Comparison of ENCODE assay signal across 12 cellular contexts in genomic region chr2:163800889-163801498, GRCh38.
DNase-seq lines count a peak whose midpoint lies in the region; ATAC-seq and TF ChIP-seq lines count a peak whose summit lies in the region.
"Had no signal": no experiment of that assay in that cellular context is flagged by ENCODE, and none has a peak within 500 bp of the region (broad histone marks: within the 10 kb centered on the region; RNA-seq: fewer than 3 reads in every experiment).

No MANE protein-coding gene starts in this region.

- peak; percentile 67 for DNase-seq in COLO829 (ENCODE audit: low spot score)
- peak; percentile 19 for DNase-seq in NCI-H128 (lab: John Stamatoyannopoulos, UW; ENCODE audit: unreplicated experiment)
- peak; percentile 34 for DNase-seq in brain microvascular endothelial cell
- no peak for DNase-seq in HK-2 (ENCODE audit: unreplicated experiment)
- no peak for DNase-seq in SIG-M5 (lab: John Stamatoyannopoulos, UW)
- DNase-seq in stimulated activated CD4-positive, alpha-beta T cell treated with anti-CD3 and anti-CD28 coated beads, Interleukin-12 subunit alpha, Interleukin-12 subunit beta, amount 100 ng/mL, for 4 hours: no peak
- DNase-seq: foreskin fibroblast; stimulated activated naive CD8-positive, alpha-beta T cell treated with anti-CD3 and anti-CD28 coated beads, Interleukin-15, Interleukin-2, amounts not matched to agents 100 U/mL and 50 U/mL, for 24 hours had no signal

- in situ Hi-C loops in brain microvascular endothelial cell (cut with HindIII; ENCODE audit: low pct_ligation_motif_present, low sequenced_read_pairs): no loop called here

- H3K27me3 ChIP-seq in brain microvascular endothelial cell (replicated peaks): no peaks in the 10 kb centered on the region

- no peak overlapping the region for H3K4me3 ChIP-seq in brain microvascular endothelial cell (ENCODE audit: low read depth, low read length)

- H3K36me3 Mint-ChIP-seq in nephron (ENCODE audit: low read depth): no peaks in the 10 kb centered on the region
- H3K36me3 Mint-ChIP-seq: activated naive CD4-positive, alpha-beta T cell treated with anti-CD3 and anti-CD28 coated beads, Interleukin-2, amount 50 U/mL, for 72 hours; WTC11 had no signal

- H3K4me1 Mint-ChIP-seq in nephron: peaks cover 44% of the 10 kb centered on the region
- H3K4me1 Mint-ChIP-seq: WTC11 had no signal

- H3K27me3 Mint-ChIP-seq in nephron (ENCODE audit: low read depth): peaks cover 13% of the 10 kb centered on the region

- peak overlapping the region in 1 of 3 experiments; percentile 61 for H3K4me3 Mint-ChIP-seq in nephron
- H3K4me3 Mint-ChIP-seq: WTC11 had no signal

- no peak for ATAC-seq in GM21723 (IDR thresholded peaks at IDR 0.05; ENCODE audit: unreplicated experiment)
- ATAC-seq: activated naive CD4-positive, alpha-beta T cell treated with anti-CD3 and anti-CD28 coated beads, Interleukin-2, amount 50 U/mL, for 72 hours; stimulated activated naive CD8-positive, alpha-beta T cell treated with anti-CD3 and anti-CD28 coated beads, Interleukin-15, Interleukin-2, amounts not matched to agents 100 U/mL and 50 U/mL, for 24 hours; WTC11 had no signal

- H3K36me3 ChIP-seq in brain microvascular endothelial cell (replicated peaks): no peaks in the 10 kb centered on the region

- H3K27ac Mint-ChIP-seq in nephron: peak overlapping the region; percentile 40 to 83 (median 68)
- H3K27ac Mint-ChIP-seq: activated naive CD4-positive, alpha-beta T cell treated with anti-CD3 and anti-CD28 coated beads, Interleukin-2, amount 50 U/mL, for 72 hours; WTC11 had no signal

- H3K9me3 Mint-ChIP-seq in nephron: no peaks in the 10 kb centered on the region
- H3K9me3 Mint-ChIP-seq: WTC11 had no signal

- TF ChIP-seq CTCF in brain microvascular endothelial cell (IDR thresholded peaks at IDR 0.05; ENCODE audit: low read depth, low read length, missing control alignments) (no peak), nephron (IDR thresholded peaks at IDR 0.05; ENCODE audit: unreplicated experiment in 3 of 3) (no peak)

- no peak overlapping the region for H3K27ac ChIP-seq in brain microvascular endothelial cell

Comparison
In these comparisons a context has a peak if more than half of its experiments do, and no peak if none do; other contexts are left out.
1. DNase-seq: peak in COLO829 (single experiment), NCI-H128 (single experiment) and brain microvascular endothelial cell (single experiment); none in HK-2 (single experiment), SIG-M5 (single experiment) and stimulated activated CD4-positive, alpha-beta T cell treated with anti-CD3 and anti-CD28 coated beads, Interleukin-12 subunit alpha, Interleukin-12 subunit beta, amount 100 ng/mL, for 4 hours (single experiment).